Comparison of ENCODE assay signal across 8 cellular contexts in the genomic region with DNA sequence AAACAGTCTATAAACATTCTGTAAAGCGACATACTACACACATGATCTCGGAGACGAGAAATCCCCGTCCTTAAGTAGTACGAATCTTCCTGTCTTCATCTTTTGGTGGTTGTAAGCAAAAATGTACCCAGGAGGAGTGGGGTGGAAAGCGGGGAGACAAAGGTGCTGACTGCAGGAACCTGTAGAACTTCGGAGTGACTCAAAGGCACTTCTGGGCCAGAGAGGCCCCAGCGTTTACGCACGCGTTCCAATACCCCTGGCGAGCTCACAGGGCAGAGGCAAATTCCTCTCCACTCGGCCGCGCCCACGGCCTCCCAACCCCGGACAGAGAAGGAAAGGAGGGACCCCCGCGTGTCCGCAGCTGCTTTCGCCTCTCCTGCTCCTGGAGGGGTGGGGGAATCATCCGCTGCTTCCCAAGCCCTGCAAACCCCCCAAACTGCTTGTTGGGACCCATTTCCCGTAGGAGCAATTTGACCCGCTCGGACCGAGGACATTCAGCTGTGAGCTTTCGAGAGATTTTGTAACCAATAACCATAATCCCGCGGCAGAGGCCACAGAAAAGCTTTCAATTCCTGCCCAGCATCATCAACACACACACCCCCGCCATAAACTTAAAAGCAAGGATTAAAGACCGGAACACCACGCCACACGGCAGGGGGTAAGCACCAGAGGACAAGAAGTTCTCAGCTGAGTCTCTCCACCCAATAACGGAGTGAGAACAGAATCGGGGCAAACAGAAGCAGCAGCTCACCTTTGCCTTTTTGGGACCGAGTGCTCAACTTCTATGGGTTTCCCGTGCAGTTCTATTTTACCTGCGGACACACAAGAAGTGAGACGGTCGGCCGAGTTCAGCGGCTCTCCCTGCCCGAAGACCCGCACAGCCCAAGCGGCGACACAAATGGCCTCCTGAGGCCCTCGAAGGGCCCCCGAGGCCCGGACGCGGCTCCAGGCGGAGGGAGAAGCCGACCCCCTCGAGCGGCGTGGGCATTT. TPM values are rescaled to one million over a fixed set of nuclear protein-coding genes. Genes with fewer than 3 reads are reported as not detected.
A peak's percentile ranks its signal among the peaks of the same experiment; 100 is the strongest.
DNase-seq lines count a peak whose midpoint lies in the region; ATAC-seq, FAIRE-seq and TF ChIP-seq lines count a peak whose summit lies in the region.

No MANE protein-coding gene starts in this region.

- peak; percentile 18; the same call in 1 of the 2 replicates for ATAC-seq in Panc1

- in situ Hi-C loops in Panc1 (cut with HindIII; ENCODE audit: low pct_unique_long_range_greater_than_20kb, low sequenced_read_pairs) = no loop called here

- intact Hi-C loops in Panc1 (cut with micrococcal nuclease; ENCODE audit: unreplicated experiment) = no loop called here

- H3K9me3 Mint-ChIP-seq in nephron = no peaks in the 10 kb centered on the region

- H3K27ac Mint-ChIP-seq in nephron = peak overlapping the region; percentile 89 to 98 (median 98)

- peak; percentile 91 for FAIRE-seq in GM19239 (lab: Jason Lieb, UNC)

- peaks cover 45% of the 10 kb centered on the region for H3K4me1 ChIP-seq in Panc1 (ENCODE audit: control insufficient read depth, insufficient read depth, low read length)

- H3K27ac ChIP-seq in Panc1 (ENCODE audit: low read length) = peak overlapping the region; percentile 100

- no peaks in the 10 kb centered on the region for H3K27me3 Mint-ChIP-seq in nephron (ENCODE audit: low read depth)

- H3K4me3 Mint-ChIP-seq in nephron = peak overlapping the region; percentile 96 to 100 (median 99)

- no peaks in the 10 kb centered on the region for H3K27me3 ChIP-seq in Panc1 (ENCODE audit: control insufficient read depth, insufficient read depth, low read length)

- no peak for TF ChIP-seq CTCF in Panc1 (IDR thresholded peaks at IDR 0.05)
- TF ChIP-seq CTCF in choroid plexus epithelial cell (conservative IDR thresholded peaks at IDR 0.05; ENCODE audit: low read depth, low read length) = no peak
- no peak for TF ChIP-seq CTCF in nephron (IDR thresholded peaks at IDR 0.05; ENCODE audit: unreplicated experiment in 3 of 3)

- BruUV-seq in Panc1 (replicated peaks; lab: Mats Ljungman, UMichigan) = no TSS peak

- H3K9me3 ChIP-seq in Panc1 (ENCODE audit: control insufficient read depth, insufficient read depth, low read depth, low read length) = no peaks in the 10 kb centered on the region

- POLR2A ChIA-PET in Panc1 (lab: Charles Lee) = no interaction called here

- no peaks in the 10 kb centered on the region; the same call in none of the 2 replicates for H3K36me3 ChIP-seq in Panc1 (ENCODE audit: control insufficient read depth, insufficient read depth, low read length)

- DNase-seq in CD1c-positive myeloid dendritic cell (ENCODE audit: extremely low spot score) = peak; percentile 24
- peak; percentile 21 for DNase-seq in GM19239 (ENCODE audit: insufficient read length, low spot score)
- DNase-seq in Panc1 (ENCODE audit: low read depth, low spot score) = no peak
- peak; percentile 79 for DNase-seq in choroid plexus epithelial cell (ENCODE audit: low read depth)
- no peak for DNase-seq in NOMO-1 treated with dmso at 0.1 percent for 144 hours (lab: John Stamatoyannopoulos, UW; ENCODE audit: unreplicated experiment)
- DNase-seq in pons (ENCODE audit: low spot score) = no peak
- no peak for DNase-seq in NCI-H2107 (lab: John Stamatoyannopoulos, UW)

- H3K4me3 ChIP-seq in Panc1 (ENCODE audit: low read depth in 2 of 2, low read length in 2 of 2) (peak overlapping the region; percentile 87 to 98), choroid plexus epithelial cell (ENCODE audit: low read depth, low read length) (peak overlapping the region; percentile 77)

- CTCF ChIA-PET in Panc1 (lab: Charles Lee) = no interaction called here

- H3K36me3 Mint-ChIP-seq in nephron (ENCODE audit: low read depth) = peaks cover 10% of the 10 kb centered on the region

- peaks cover 48% of the 10 kb centered on the region for H3K4me1 Mint-ChIP-seq in nephron

RNA-seq across cellular contexts. Expression of a gene that starts 2.3 kb away (rescaled TPM):
- total RNA-seq in Panc1 (2021; ENCODE audit: unreplicated experiment) = 80.2 TPM
- 47.4 TPM for polyA plus RNA-seq in Panc1 (2012; ENCODE audit: insufficient read length)

Comparison
In these comparisons a context has a peak if more than half of its experiments do, and no peak if none do; other contexts are left out.
1. DNase-seq: peak in CD1c-positive myeloid dendritic cell (single experiment), GM19239 (single experiment) and choroid plexus epithelial cell (single experiment); none in Panc1 (single experiment), NOMO-1 treated with dmso at 0.1 percent for 144 hours (single experiment), pons (single experiment) and NCI-H2107 (single experiment).